23 cellular contexts compared by ENCODE assay signal in the genomic region with DNA sequence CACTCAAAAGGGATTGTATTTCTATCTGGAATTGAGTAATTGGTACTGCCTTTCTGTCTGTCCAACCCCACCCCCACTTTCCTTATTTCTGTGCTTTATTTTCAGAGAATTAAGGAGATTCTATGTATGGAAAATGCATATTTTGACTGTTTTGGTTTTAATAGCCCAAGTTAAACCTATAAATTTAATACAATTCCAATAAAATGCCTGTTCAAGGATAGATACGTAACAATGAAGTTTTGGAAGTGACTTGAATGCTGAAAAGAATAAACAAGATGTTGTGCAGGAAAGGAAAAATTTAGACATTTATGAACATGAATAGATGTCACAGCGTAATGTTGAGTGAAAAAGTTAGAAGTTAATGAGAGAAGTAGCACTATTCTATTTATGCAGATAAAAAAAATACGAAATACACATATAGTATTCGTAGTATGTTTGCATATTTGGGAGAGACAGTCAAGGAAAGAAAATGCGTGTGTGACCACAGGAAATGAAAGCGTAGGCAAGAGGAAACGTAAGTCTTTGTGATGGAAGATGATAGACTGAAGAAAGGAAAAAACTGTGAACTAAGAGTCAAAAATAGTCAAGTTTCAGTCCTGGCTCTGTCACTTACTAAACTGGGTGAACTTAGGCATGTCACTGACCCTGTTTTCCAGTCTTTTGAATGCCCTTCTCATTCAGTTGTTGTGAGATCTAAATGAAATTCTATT.
DNase-seq lines count a peak whose midpoint lies in the region; TF ChIP-seq lines count a peak whose summit lies in the region.
"Had no signal": no experiment of that assay in that cellular context is flagged by ENCODE, and none has a peak within 500 bp of the region (broad histone marks: within the 10 kb centered on the region; RNA-seq: fewer than 3 reads in every experiment).

No MANE protein-coding gene starts in this region.

- H3K27me3 Mint-ChIP-seq in endothelial cell (ENCODE audit: unreplicated experiment), result peaks cover 27% of the 10 kb centered on the region

- peak overlapping the region in 2 of 10 experiments; percentile 8 to 10; a peak in 2 of 20 replicates for H3K4me3 ChIP-seq in BLaER1 treated with 17β-estradiol and CSF1 and Interleukin-3, amounts not matched to agents 10 nM and 100 nM
- H3K4me3 ChIP-seq in MM.1S (ENCODE audit: low read length) (no peak overlapping the region), transverse colon (no peak overlapping the region), tibial artery (no peak overlapping the region), A673 (ENCODE audit: low read depth, low read length, poor library complexity, severe bottlenecking) (no peak overlapping the region)
- H3K4me3 ChIP-seq: body of pancreas, HAP-1, hepatocyte, sigmoid colon, upper lobe of right lung had no signal

- no peaks in the 10 kb centered on the region for H3K9me3 Mint-ChIP-seq in endothelial cell (ENCODE audit: unreplicated experiment)
- H3K9me3 Mint-ChIP-seq: activated naive CD4-positive, alpha-beta T cell treated with anti-CD3 and anti-CD28 coated beads, Interleukin-2, amount 10 ng/mL, durations not matched to agents 7 days and 5 days; effector memory CD8-positive, alpha-beta T cell had no signal

- no peaks in the 10 kb centered on the region for H3K9me2 ChIP-seq in MM.1S (replicated peaks; ENCODE audit: insufficient read depth, low read length)

- H3K4me1 ChIP-seq in BLaER1 treated with 17β-estradiol and CSF1 and Interleukin-3, amounts not matched to agents 10 nM and 100 nM, result peaks cover 22 to 36% (median 30%) of the 10 kb centered on the region in 10 experiments
- H3K4me1 ChIP-seq in MM.1S (ENCODE audit: low read length), result peaks cover 17% of the 10 kb centered on the region
- H3K4me1 ChIP-seq in transverse colon, result peaks cover 9 to 17% (median 16%) of the 10 kb centered on the region in 4 donors
- H3K4me1 ChIP-seq in tibial artery, result peaks cover 0 to 18% (median 16%) of the 10 kb centered on the region in 4 donors
- peaks cover 7% of the 10 kb centered on the region for H3K4me1 ChIP-seq in A673 (ENCODE audit: insufficient read depth, low read length, poor library complexity, severe bottlenecking)
- H3K4me1 ChIP-seq: parathyroid adenoma had no signal

- no peak for TF ChIP-seq EP300 in transverse colon (IDR thresholded peaks at IDR 0.05; ENCODE audit: low read depth)

- peak overlapping the region; percentile 24 for H3K4me3 Mint-ChIP-seq in endothelial cell (ENCODE audit: unreplicated experiment)
- H3K4me3 Mint-ChIP-seq: activated naive CD4-positive, alpha-beta T cell treated with anti-CD3 and anti-CD28 coated beads, Interleukin-2, amount 10 ng/mL, durations not matched to agents 7 days and 5 days; effector memory CD8-positive, alpha-beta T cell had no signal

- no peak for TF ChIP-seq POLR2A in transverse colon (IDR thresholded peaks at IDR 0.05)

- peak overlapping the region; percentile 63 to 84 (median 78) for H3K4me2 ChIP-seq in BLaER1 treated with 17β-estradiol and CSF1 and Interleukin-3, amounts not matched to agents 10 nM and 100 nM
- H3K4me2 ChIP-seq in MM.1S (ENCODE audit: low read depth, low read length), result peak overlapping the region; percentile 27
- H3K4me2 ChIP-seq: hepatocyte had no signal

- CTCF ChIA-PET in A673 (lab: Charles Lee), result no interaction called here

- 20 to 31% methylated on average over 7 of the region's 7 CpGs for WGBS in transverse colon (ENCODE audit: low coverage in 1 of 2), 2 donors

- BruUV-seq in A673 (replicated peaks; lab: Mats Ljungman, UMichigan), result no TSS peak

- DNase-seq in EH (ENCODE audit: low read depth), result peak; percentile 44
- DNase-seq in MM.1S, result peak; percentile 45
- no peak for DNase-seq in endothelial cell (ENCODE audit: low spot score)
- no peak for DNase-seq in stimulated activated CD4-positive, alpha-beta T cell treated with anti-CD3 and anti-CD28 coated beads, Interleukin-1b, Interleukin-23, amount 100 ng/mL, for 48 hours
- no peak for DNase-seq in transverse colon
- no peak for DNase-seq in tibial artery
- no peak for DNase-seq in A673 (ENCODE audit: low spot score)
- DNase-seq: activated CD4-positive, alpha-beta T cell treated with anti-CD3 and anti-CD28 coated beads for 1 hour; activated naive CD4-positive, alpha-beta T cell treated with anti-CD3 and anti-CD28 coated beads, Interleukin-2, amount 10 ng/mL, durations not matched to agents 7 days and 5 days; body of pancreas; COR-L47; effector memory CD8-positive, alpha-beta T cell; naive B cell; NCI-H2171 treated with DMSO at 0.1 percent for 48 hours; NCI-H748 treated with DMSO at 0.1 percent for 48 hours; sigmoid colon; stimulated activated naive CD4-positive, alpha-beta T cell; T-helper 9 cell; upper lobe of right lung had no signal

- H3F3A ChIP-seq in MM.1S (ENCODE audit: insufficient read depth, low read length), result peaks cover 8% of the 10 kb centered on the region

- H4K20me1 ChIP-seq in BLaER1 treated with 17β-estradiol and CSF1 and Interleukin-3, amounts not matched to agents 10 nM and 100 nM, result peaks cover 0 to 36% (median 8%) of the 10 kb centered on the region in 11 experiments; a peak in 10 of 22 replicates
- H4K20me1 ChIP-seq in MM.1S (ENCODE audit: insufficient read depth, low read length), result no peaks in the 10 kb centered on the region

- no peak overlapping the region for H3K27ac Mint-ChIP-seq in endothelial cell (ENCODE audit: unreplicated experiment)
- H3K27ac Mint-ChIP-seq: activated naive CD4-positive, alpha-beta T cell treated with anti-CD3 and anti-CD28 coated beads, Interleukin-2, amount 10 ng/mL, durations not matched to agents 7 days and 5 days; effector memory CD8-positive, alpha-beta T cell had no signal

- H3K79me2 ChIP-seq in MM.1S (ENCODE audit: low read length), result no peaks in the 10 kb centered on the region
- H3K79me2 ChIP-seq: hepatocyte, parathyroid adenoma had no signal

- POLR2A ChIA-PET in A673 (lab: Charles Lee; ENCODE audit: low non-redundant PET), result no interaction called here

- H3K9ac ChIP-seq in BLaER1 treated with 17β-estradiol and CSF1 and Interleukin-3, amounts not matched to agents 10 nM and 100 nM, result no peak overlapping the region
- no peak overlapping the region for H3K9ac ChIP-seq in MM.1S (ENCODE audit: low read length)
- H3K9ac ChIP-seq: parathyroid adenoma had no signal

- TF ChIP-seq CTCF in MM.1S (IDR thresholded peaks at IDR 0.05; ENCODE audit: low read length) (no peak), endothelial cell (IDR thresholded peaks at IDR 0.05; ENCODE audit: unreplicated experiment) (no peak), transverse colon (IDR thresholded peaks at IDR 0.05) (no peak), tibial artery (IDR thresholded peaks at IDR 0.05) (no peak), A673 (conservative IDR thresholded peaks at IDR 0.05; ENCODE audit: low read depth, low read length) (no peak)

- no peaks in the 10 kb centered on the region for H3K36me3 ChIP-seq in BLaER1 treated with 17β-estradiol and CSF1 and Interleukin-3, amounts not matched to agents 10 nM and 100 nM
- no peaks in the 10 kb centered on the region for H3K36me3 ChIP-seq in MM.1S (replicated peaks; ENCODE audit: insufficient read depth, low read length)
- H3K36me3 ChIP-seq in transverse colon, result no peaks in the 10 kb centered on the region
- no peaks in the 10 kb centered on the region for H3K36me3 ChIP-seq in tibial artery
- H3K36me3 ChIP-seq in A673 (ENCODE audit: insufficient read depth, low read length, poor library complexity, severe bottlenecking), result no peaks in the 10 kb centered on the region
- H3K36me3 ChIP-seq: HAP-1, sigmoid colon, upper lobe of right lung had no signal

- in situ Hi-C loops in transverse colon (cut with MboI; ENCODE audit: low pct_ligation_motif_present in 1 of 4, low pct_unique_long_range_greater_than_20kb in 1 of 4, low sequenced_read_pairs in 3 of 4), result no loop called here

- peaks cover 54% of the 10 kb centered on the region for H3K4me1 Mint-ChIP-seq in endothelial cell (ENCODE audit: unreplicated experiment)

- H3K9me3 ChIP-seq in BLaER1 treated with 17β-estradiol and CSF1 and Interleukin-3, amounts not matched to agents 10 nM and 100 nM (replicated peaks in 1 of 11), result peaks cover 0 to 24% (median 11%) of the 10 kb centered on the region in 11 experiments; a peak in 14 of 22 replicates
- H3K9me3 ChIP-seq in MM.1S (replicated peaks; ENCODE audit: insufficient read depth, low read length) (no peaks in the 10 kb centered on the region), transverse colon (no peaks in the 10 kb centered on the region), tibial artery (no peaks in the 10 kb centered on the region), A673 (ENCODE audit: low read depth, low read length, poor library complexity, severe bottlenecking) (no peaks in the 10 kb centered on the region)
- H3K9me3 ChIP-seq: body of pancreas, HAP-1, sigmoid colon, upper lobe of right lung had no signal

- H3K27ac ChIP-seq in BLaER1 treated with 17β-estradiol and CSF1 and Interleukin-3, amounts not matched to agents 10 nM and 100 nM, result peak overlapping the region in 1 of 11 experiments; percentile 12; a peak in 1 of 22 replicates
- H3K27ac ChIP-seq in MM.1S (ENCODE audit: low read length) (no peak overlapping the region), transverse colon (no peak overlapping the region), tibial artery (no peak overlapping the region), A673 (ENCODE audit: low read depth, low read length, poor library complexity, severe bottlenecking) (no peak overlapping the region)
- H3K27ac ChIP-seq: body of pancreas, hepatocyte, parathyroid adenoma, sigmoid colon, upper lobe of right lung had no signal

- no peak overlapping the region for H2AFZ ChIP-seq in MM.1S (ENCODE audit: low read length)
- H2AFZ ChIP-seq: hepatocyte, parathyroid adenoma had no signal

- H3K27me3 ChIP-seq in BLaER1 treated with 17β-estradiol and CSF1 and Interleukin-3, amounts not matched to agents 10 nM and 100 nM, result peaks cover 97 to 100% (median 100%) of the 10 kb centered on the region in 11 experiments
- H3K27me3 ChIP-seq in MM.1S (replicated peaks; ENCODE audit: insufficient read depth, low read length), result peaks cover 96% of the 10 kb centered on the region
- H3K27me3 ChIP-seq in transverse colon, result peaks cover 100% of the 10 kb centered on the region
- peaks cover 8 to 97% of the 10 kb centered on the region in 2 donors for H3K27me3 ChIP-seq in tibial artery
- peaks cover 86% of the 10 kb centered on the region for H3K27me3 ChIP-seq in A673 (replicated peaks; ENCODE audit: insufficient read depth, low read depth, low read length, poor library complexity)

- intact Hi-C loops in transverse colon (cut with DNase I; ENCODE audit: low total_unique reads), result no loop called here
- intact Hi-C loops in tibial artery (cut with DNase I; ENCODE audit: low total_unique reads), result no loop called here
- intact Hi-C loops in A673 (cut with micrococcal nuclease; ENCODE audit: unreplicated experiment), result no loop called here

- peaks cover 4% of the 10 kb centered on the region for H3K36me3 Mint-ChIP-seq in endothelial cell (ENCODE audit: low read depth, unreplicated experiment)

Comparison
In these comparisons a context has a peak if more than half of its experiments do, and no peak if none do; other contexts are left out.
1. DNase-seq: peak in EH (single experiment) and MM.1S (single experiment); none in endothelial cell (single experiment), stimulated activated CD4-positive, alpha-beta T cell treated with anti-CD3 and anti-CD28 coated beads, Interleukin-1b, Interleukin-23, amount 100 ng/mL, for 48 hours (single experiment), transverse colon (single experiment), tibial artery (0 of 2) and A673 (single experiment).